In genomic region chr3:46627078-46627477, GRCh38 we compare ENCODE assay signal across 2 cellular contexts.
TF ChIP-seq lines count a peak whose summit lies in the region.

No MANE protein-coding gene starts in this region.

TF ChIP-seq in HEK293, 187 proteins besides CTCF, POLR2A, EP300 and RAD21:
- TF ChIP-seq ZNF701 (tag by site-specific recombination; IDR thresholded peaks at IDR 0.05) (no peak), BCL6B (tag by site-specific recombination; IDR thresholded peaks at IDR 0.05) (no peak), KLF8 (tag by site-specific recombination; IDR thresholded peaks at IDR 0.05) (no peak), ZNF335 (tag by site-specific recombination; conservative IDR thresholded peaks at IDR 0.05) (peak; percentile 16; the same call in 1 of the 2 replicates)

TF ChIP-seq in H1, 55 proteins besides CTCF, POLR2A, EP300 and RAD21:
- TF ChIP-seq RXRA (IDR thresholded peaks at IDR 0.05; ENCODE audit: insufficient read depth, low read depth, low read length) (no peak), ATF2 (IDR thresholded peaks at IDR 0.05; ENCODE audit: low read length) (no peak), NANOG (IDR thresholded peaks at IDR 0.05; ENCODE audit: insufficient read depth, low read depth, low read length, poor library complexity, severe bottlenecking) (no peak), MAX (IDR thresholded peaks at IDR 0.05) (no peak), KDM1A (IDR thresholded peaks at IDR 0.05; ENCODE audit: borderline replicate concordance, low read length) (no peak), SUZ12 (IDR thresholded peaks at IDR 0.05; ENCODE audit: low read length) (no peak), CBX8 (IDR thresholded peaks at IDR 0.05; ENCODE audit: borderline replicate concordance, low read depth, low read length) (no peak), CREB1 (IDR thresholded peaks at IDR 0.05) (no peak), ZNF274 (IDR thresholded peaks at IDR 0.05; ENCODE audit: borderline replicate concordance, extremely low read depth, low read length) (no peak), SIRT6 (IDR thresholded peaks at IDR 0.05; ENCODE audit: low read length) (no peak), SRF (IDR thresholded peaks at IDR 0.05; ENCODE audit: low read depth, low read length) (no peak), CBX5 (IDR thresholded peaks at IDR 0.05; ENCODE audit: low read depth, low read length) (no peak), PHF8 (conservative IDR thresholded peaks at IDR 0.05; ENCODE audit: low read depth, low read length) (no peak), GTF2F1 (IDR thresholded peaks at IDR 0.05; ENCODE audit: borderline replicate concordance, low read depth, low read length) (no peak), POU5F1 (IDR thresholded peaks at IDR 0.05; ENCODE audit: low read depth, low read length) (no peak), RFX5 (IDR thresholded peaks at IDR 0.05; ENCODE audit: borderline replicate concordance, low read depth, low read length) (no peak), FOSL1 (IDR thresholded peaks at IDR 0.05; ENCODE audit: insufficient read depth, low read depth, low read length) (no peak), USF2 (IDR thresholded peaks at IDR 0.05; ENCODE audit: low read length) (no peak)
TF ChIP-seq in H1: peak in this region for 0.
